Comparison of ENCODE assay signal across 21 cellular contexts in the genomic region with DNA sequence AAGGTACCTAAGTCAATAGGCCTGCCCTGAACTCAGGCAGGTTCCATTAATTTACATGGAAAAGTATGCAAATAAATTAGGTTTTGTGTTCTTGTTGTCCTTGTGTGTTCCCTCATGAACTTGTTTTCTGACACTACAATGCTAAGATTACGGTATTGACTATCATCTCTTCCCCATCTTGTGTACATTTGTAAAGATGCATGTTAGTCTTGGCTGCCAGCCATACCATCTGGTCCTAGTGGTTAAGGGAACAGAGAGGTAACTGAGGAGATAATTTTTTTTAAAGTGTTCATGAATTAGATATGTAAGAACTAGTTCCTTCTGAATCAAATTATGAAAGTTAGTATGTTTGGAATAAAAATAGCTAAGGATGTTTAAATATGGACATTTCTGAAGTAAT.
DNase-seq lines count a peak whose midpoint lies in the region; ATAC-seq and TF ChIP-seq lines count a peak whose summit lies in the region.
"Had no signal": no experiment of that assay in that cellular context is flagged by ENCODE, and none has a peak within 500 bp of the region (broad histone marks: within the 10 kb centered on the region; RNA-seq: fewer than 3 reads in every experiment).

No MANE protein-coding gene starts in this region.

- POLR2A ChIA-PET in SK-N-SH (lab: Yijun Ruan, JAX): no interaction called here

- H3K4me2 ChIP-seq in DND-41 (ENCODE audit: insufficient read depth, low read length): no peak overlapping the region
- H3K4me2 ChIP-seq in SK-N-SH: no peak overlapping the region

- no peak overlapping the region for H3K27ac Mint-ChIP-seq in activated naive CD4-positive, alpha-beta T cell treated with anti-CD3 and anti-CD28 coated beads for 36 hours
- H3K27ac Mint-ChIP-seq: activated naive CD4-positive, alpha-beta T cell treated with anti-CD3 and anti-CD28 coated beads, Interleukin-2, amount 50 U/mL, for 24 hours; stimulated activated memory B cell treated with anti-CD40 and anti-IgM and Interleukin-4, amounts not matched to agents 10 μg/mL and 1 μg/mL and 100 μg/mL, for 72 hours had no signal

- H3K27me3 ChIP-seq in DND-41 (ENCODE audit: insufficient read depth, low read length, poor library complexity): no peaks in the 10 kb centered on the region
- no peaks in the 10 kb centered on the region for H3K27me3 ChIP-seq in SK-N-SH (ENCODE audit: insufficient read depth)
- H3K27me3 ChIP-seq in heart left ventricle: no peaks in the 10 kb centered on the region
- H3K27me3 ChIP-seq: body of pancreas, dorsolateral prefrontal cortex, tibial artery had no signal

- H2AFZ ChIP-seq in DND-41 (ENCODE audit: low read depth, low read length) (no peak overlapping the region), SK-N-SH (ENCODE audit: low read depth) (no peak overlapping the region)

- no peak for ATAC-seq in DND-41 (ENCODE audit: insufficient read depth, low read depth)
- ATAC-seq in heart left ventricle: no peak
- no peak for ATAC-seq in HG02840 (IDR thresholded peaks at IDR 0.05; ENCODE audit: low FRiP score, unreplicated experiment)
- ATAC-seq: body of pancreas; stimulated activated memory B cell treated with anti-CD40 and anti-IgM and Interleukin-4, amounts not matched to agents 10 μg/mL and 1 μg/mL and 100 μg/mL, for 72 hours had no signal

- intact Hi-C loops in heart left ventricle (cut with DNase I): no loop called here
- intact Hi-C loops in activated naive CD4-positive, alpha-beta T cell treated with anti-CD3 and anti-CD28 coated beads for 36 hours (cut with micrococcal nuclease): no loop called here

- H3K27ac ChIP-seq in DND-41 (ENCODE audit: low read length) (no peak overlapping the region), SK-N-SH (ENCODE audit: low read depth in 2 of 2, low read length in 1 of 2) (no peak overlapping the region; a peak in 1 of 4 replicates), heart left ventricle (no peak overlapping the region)
- H3K27ac ChIP-seq: body of pancreas, dorsolateral prefrontal cortex, tibial artery had no signal

- H3K9ac ChIP-seq in DND-41 (ENCODE audit: low read depth, low read length) (no peak overlapping the region), SK-N-SH (no peak overlapping the region)

- H3F3A ChIP-seq in SK-N-SH (replicated peaks; ENCODE audit: insufficient read depth): no peaks in the 10 kb centered on the region

- CTCF ChIA-PET in SK-N-SH (lab: Yijun Ruan, JAX): no interaction called here
- CTCF ChIA-PET in activated naive CD4-positive, alpha-beta T cell treated with anti-CD3 and anti-CD28 coated beads for 36 hours (lab: Charles Lee): no interaction called here

- H4K20me1 ChIP-seq in DND-41 (ENCODE audit: insufficient read depth, low read length) (no peaks in the 10 kb centered on the region), SK-N-SH (ENCODE audit: insufficient read depth) (no peaks in the 10 kb centered on the region)

- no peak for TF ChIP-seq POLR2A in heart left ventricle (IDR thresholded peaks at IDR 0.05)

- peaks cover 2% of the 10 kb centered on the region for H3K9me3 Mint-ChIP-seq in activated naive CD4-positive, alpha-beta T cell treated with anti-CD3 and anti-CD28 coated beads for 36 hours
- H3K9me3 Mint-ChIP-seq: activated naive CD4-positive, alpha-beta T cell treated with anti-CD3 and anti-CD28 coated beads, Interleukin-2, amount 50 U/mL, for 24 hours; stimulated activated memory B cell treated with anti-CD40 and anti-IgM and Interleukin-4, amounts not matched to agents 10 μg/mL and 1 μg/mL and 100 μg/mL, for 72 hours had no signal

- H3K36me3 Mint-ChIP-seq in activated naive CD4-positive, alpha-beta T cell treated with anti-CD3 and anti-CD28 coated beads for 36 hours (ENCODE audit: low read depth): no peaks in the 10 kb centered on the region
- H3K36me3 Mint-ChIP-seq: activated naive CD4-positive, alpha-beta T cell treated with anti-CD3 and anti-CD28 coated beads, Interleukin-2, amount 50 U/mL, for 24 hours; stimulated activated memory B cell treated with anti-CD40 and anti-IgM and Interleukin-4, amounts not matched to agents 10 μg/mL and 1 μg/mL and 100 μg/mL, for 72 hours had no signal

- H3K4me1 Mint-ChIP-seq in activated naive CD4-positive, alpha-beta T cell treated with anti-CD3 and anti-CD28 coated beads for 36 hours (ENCODE audit: low read depth): no peaks in the 10 kb centered on the region
- H3K4me1 Mint-ChIP-seq: activated naive CD4-positive, alpha-beta T cell treated with anti-CD3 and anti-CD28 coated beads, Interleukin-2, amount 50 U/mL, for 24 hours; stimulated activated memory B cell treated with anti-CD40 and anti-IgM and Interleukin-4, amounts not matched to agents 10 μg/mL and 1 μg/mL and 100 μg/mL, for 72 hours had no signal

- DNase-seq in DND-41 (peak; percentile 6), NCI-H2171 (lab: John Stamatoyannopoulos, UW) (peak; percentile 86), SK-N-SH (peak; percentile 43), fibroblast of the conjunctiva (ENCODE audit: low read depth) (peak; percentile 13), heart left ventricle (no peak), kidney tubule cell (ENCODE audit: low spot score) (no peak)
- no peak for DNase-seq in activated naive CD4-positive, alpha-beta T cell treated with anti-CD3 and anti-CD28 coated beads for 36 hours
- DNase-seq: activated CD4-positive, alpha-beta T cell treated with anti-CD3 and anti-CD28 coated beads, Interleukin-2, amount 50 U/mL, for 4 hours; AML-193; Calu3; hippocampal formation; KBM-7; NCI-H1105; NCI-H345; SW 1271; tibial artery had no signal

- no peaks in the 10 kb centered on the region for H3K9me2 ChIP-seq in SK-N-SH

- H3K36me3 ChIP-seq in DND-41 (ENCODE audit: insufficient read depth, low read length): no peaks in the 10 kb centered on the region
- H3K36me3 ChIP-seq in SK-N-SH (replicated peaks in 1 of 2; ENCODE audit: control insufficient read depth in 1 of 2, insufficient read depth in 2 of 2, low read length in 1 of 2): no peaks in the 10 kb centered on the region
- H3K36me3 ChIP-seq in heart left ventricle: no peaks in the 10 kb centered on the region
- H3K36me3 ChIP-seq: tibial artery had no signal

- H3K79me2 ChIP-seq in DND-41 (ENCODE audit: insufficient read depth, low read length) (no peaks in the 10 kb centered on the region), SK-N-SH (ENCODE audit: insufficient read depth) (no peaks in the 10 kb centered on the region)

- TF ChIP-seq CTCF in DND-41 (IDR thresholded peaks at IDR 0.05; ENCODE audit: borderline replicate concordance, extremely low read depth, low read length, poor library complexity, severe bottlenecking) (no peak), SK-N-SH (IDR thresholded peaks at IDR 0.05) (no peak), heart left ventricle (IDR thresholded peaks at IDR 0.05) (no peak)

- H3K9me3 ChIP-seq in DND-41 (ENCODE audit: insufficient read depth, low read length, severe bottlenecking) (no peaks in the 10 kb centered on the region), SK-N-SH (no peaks in the 10 kb centered on the region), heart left ventricle (no peaks in the 10 kb centered on the region)
- H3K9me3 ChIP-seq: body of pancreas, tibial artery had no signal

- TF ChIP-seq EP300 in SK-N-SH (IDR thresholded peaks at IDR 0.05; ENCODE audit: borderline replicate concordance in 1 of 2, low read depth in 1 of 2, low read length in 1 of 2): peak in 1 of 2 experiments; percentile 42; a peak in 1 of 4 replicates

- H3K4me1 ChIP-seq in DND-41 (ENCODE audit: insufficient read depth, low read length) (no peaks in the 10 kb centered on the region), SK-N-SH (ENCODE audit: control insufficient read depth in 1 of 2, insufficient read depth in 2 of 2, low read depth in 1 of 2, low read length in 1 of 2) (peaks cover 0 to 9% of the 10 kb centered on the region in 2 experiments; a peak in 2 of 4 replicates), heart left ventricle (no peaks in the 10 kb centered on the region)

- H3K4me3 Mint-ChIP-seq in activated naive CD4-positive, alpha-beta T cell treated with anti-CD3 and anti-CD28 coated beads for 36 hours: no peak overlapping the region
- H3K4me3 Mint-ChIP-seq: activated naive CD4-positive, alpha-beta T cell treated with anti-CD3 and anti-CD28 coated beads, Interleukin-2, amount 50 U/mL, for 24 hours; stimulated activated memory B cell treated with anti-CD40 and anti-IgM and Interleukin-4, amounts not matched to agents 10 μg/mL and 1 μg/mL and 100 μg/mL, for 72 hours had no signal

- H3K4me3 ChIP-seq in DND-41 (ENCODE audit: low read depth in 1 of 2, low read length in 2 of 2) (no peak overlapping the region), SK-N-SH (ENCODE audit: low read depth in 2 of 2, low read length in 1 of 2) (no peak overlapping the region), heart left ventricle (no peak overlapping the region)
- H3K4me3 ChIP-seq: body of pancreas, dorsolateral prefrontal cortex, tibial artery had no signal

- no peak for TF ChIP-seq RAD21 in SK-N-SH (IDR thresholded peaks at IDR 0.05; ENCODE audit: low read length)

- H3K27me3 Mint-ChIP-seq in activated naive CD4-positive, alpha-beta T cell treated with anti-CD3 and anti-CD28 coated beads for 36 hours (ENCODE audit: low read depth): no peaks in the 10 kb centered on the region
- H3K27me3 Mint-ChIP-seq: activated naive CD4-positive, alpha-beta T cell treated with anti-CD3 and anti-CD28 coated beads, Interleukin-2, amount 50 U/mL, for 24 hours; stimulated activated memory B cell treated with anti-CD40 and anti-IgM and Interleukin-4, amounts not matched to agents 10 μg/mL and 1 μg/mL and 100 μg/mL, for 72 hours had no signal

- WGBS in SK-N-SH (ENCODE audit: low lambda C conversion rate): 33% methylated on average over 1 of the region's 1 CpG
- 53 to 81% (median 68%) methylated on average over 1 of the region's 1 CpG for WGBS in heart left ventricle, 4 donors

TF ChIP-seq in SK-N-SH, 30 proteins besides CTCF, POLR2A, EP300 and RAD21:
- TF ChIP-seq TAF1 (IDR thresholded peaks at IDR 0.05; ENCODE audit: borderline replicate concordance, low read depth, low read length): no peak
- TF ChIP-seq USF2 (IDR thresholded peaks at IDR 0.05; ENCODE audit: borderline replicate concordance, low read depth, low read length): no peak
- 0 out of 2 replicates have a peak, but pooled peaks have one; percentile 53 for TF ChIP-seq NFIC (IDR thresholded peaks at IDR 0.05; ENCODE audit: borderline replicate concordance)
- peak; percentile 37; the same call in 1 of the 2 replicates for TF ChIP-seq TCF12 (IDR thresholded peaks at IDR 0.05)
TF ChIP-seq in SK-N-SH: peak in this region for 2.

Comparison
In these comparisons a context has a peak if more than half of its experiments do, and no peak if none do; other contexts are left out.
1. DNase-seq: peak in DND-41 (single experiment), NCI-H2171 (single experiment), SK-N-SH (single experiment) and fibroblast of the conjunctiva (single experiment); none in heart left ventricle (0 of 5), kidney tubule cell (single experiment) and activated naive CD4-positive, alpha-beta T cell treated with anti-CD3 and anti-CD28 coated beads for 36 hours (single experiment).